ENCODE assay signal across 23 cellular contexts in genomic region chr4:156939151-156939550, GRCh38. TPM values are rescaled to one million over a fixed set of nuclear protein-coding genes. Genes with fewer than 3 reads are reported as not detected.
DNase-seq lines count a peak whose midpoint lies in the region; FAIRE-seq and TF ChIP-seq lines count a peak whose summit lies in the region.
"Had no signal": no experiment of that assay in that cellular context is flagged by ENCODE, and none has a peak within 500 bp of the region (broad histone marks: within the 10 kb centered on the region; RNA-seq: fewer than 3 reads in every experiment).

No MANE protein-coding gene starts in this region.

- in situ Hi-C loops in brain microvascular endothelial cell (cut with HindIII; ENCODE audit: low pct_ligation_motif_present, low sequenced_read_pairs), result no loop called here

- POLR2A ChIA-PET in MCF 10A (lab: Yijun Ruan, JAX), result interaction anchor here (0.6 kb wide), 1 partner anchor 109 kb away, joined by 3 read pairs; no protein-coding TSS in a partner anchor

- peak; percentile 16 for DNase-seq in MCF 10A (ENCODE audit: unreplicated experiment)
- DNase-seq in breast epithelium (ENCODE audit: low spot score in 2 of 2), result no peak
- no peak for DNase-seq in brain microvascular endothelial cell
- no peak for DNase-seq in epithelial cell of prostate (ENCODE audit: low read depth, low spot score)
- DNase-seq in uterus, result no peak
- DNase-seq in kidney tubule cell (ENCODE audit: low spot score), result no peak
- no peak for DNase-seq in GM12892 (ENCODE audit: insufficient read length)
- DNase-seq in mesenteric fat pad (ENCODE audit: low spot score), result no peak
- DNase-seq: 8988T; CD8-positive, alpha-beta memory T cell; GOT3; NCI-H1417; NCI-H187; NCI-H345; NCI-H526; PC-3; RPMI8226; SIG-M5 had no signal

- H3K4me1 ChIP-seq in breast epithelium (no peaks in the 10 kb centered on the region), uterus (no peaks in the 10 kb centered on the region)
- H3K4me1 ChIP-seq: BLaER1 had no signal

- peak overlapping the region; percentile 51 for H3K27ac Mint-ChIP-seq in MCF 10A (ENCODE audit: low read depth, unreplicated experiment)
- H3K27ac Mint-ChIP-seq: CD8-positive, alpha-beta memory T cell had no signal

- H3K4me3 ChIP-seq in breast epithelium (no peak overlapping the region), brain microvascular endothelial cell (ENCODE audit: low read depth, low read length) (no peak overlapping the region), uterus (no peak overlapping the region)
- H3K4me3 ChIP-seq: BLaER1 had no signal

- no peaks in the 10 kb centered on the region for H3K27me3 ChIP-seq in breast epithelium
- H3K27me3 ChIP-seq in brain microvascular endothelial cell (replicated peaks), result no peaks in the 10 kb centered on the region
- no peaks in the 10 kb centered on the region for H3K27me3 ChIP-seq in uterus
- H3K27me3 ChIP-seq: BLaER1 had no signal

- peaks cover 6% of the 10 kb centered on the region for H3K36me3 Mint-ChIP-seq in MCF 10A (ENCODE audit: insufficient read depth, unreplicated experiment)
- H3K36me3 Mint-ChIP-seq: CD8-positive, alpha-beta memory T cell had no signal

- H3K4me1 Mint-ChIP-seq in MCF 10A (ENCODE audit: insufficient read depth, unreplicated experiment), result peaks cover 27% of the 10 kb centered on the region
- H3K4me1 Mint-ChIP-seq: CD8-positive, alpha-beta memory T cell had no signal

- intact Hi-C loops in MCF 10A (cut with micrococcal nuclease), result no loop called here
- intact Hi-C loops in breast epithelium (cut with DNase I; ENCODE audit: low total_unique reads), result no loop called here
- intact Hi-C loops in uterus (cut with DNase I; ENCODE audit: low total_unique reads), result no loop called here

- no peak for FAIRE-seq in GM12892 (lab: Jason Lieb, UNC)
- FAIRE-seq: D721Med, GM12891, GM18507 had no signal

- H3K36me3 ChIP-seq in breast epithelium (no peaks in the 10 kb centered on the region), brain microvascular endothelial cell (replicated peaks) (no peaks in the 10 kb centered on the region), uterus (no peaks in the 10 kb centered on the region)
- H3K36me3 ChIP-seq: BLaER1 had no signal

- no peaks in the 10 kb centered on the region for H3K9me3 Mint-ChIP-seq in MCF 10A (ENCODE audit: unreplicated experiment)

- H3K27me3 Mint-ChIP-seq in MCF 10A (ENCODE audit: insufficient read depth, unreplicated experiment), result no peaks in the 10 kb centered on the region
- H3K27me3 Mint-ChIP-seq: CD8-positive, alpha-beta memory T cell had no signal

- TF ChIP-seq POLR2A in breast epithelium (IDR thresholded peaks at IDR 0.05), result no peak
- no peak for TF ChIP-seq POLR2A in uterus (IDR thresholded peaks at IDR 0.05)
- no peak for TF ChIP-seq POLR2A in GM12892 (IDR thresholded peaks at IDR 0.05; ENCODE audit: low read depth, low read length)

- CTCF ChIA-PET in MCF 10A (lab: Yijun Ruan, JAX), result no interaction called here

- H3K27ac ChIP-seq in breast epithelium, result no peak overlapping the region
- peak overlapping the region; percentile 21 for H3K27ac ChIP-seq in brain microvascular endothelial cell
- peak overlapping the region; percentile 72 for H3K27ac ChIP-seq in epithelial cell of prostate
- H3K27ac ChIP-seq in uterus, result peak overlapping the region; percentile 43 to 47
- H3K27ac ChIP-seq: BLaER1, KMS-11 had no signal

- TSS peak; percentile 64 for BruUV-seq in MCF 10A (replicated peaks; lab: Mats Ljungman, UMichigan)

- no peak overlapping the region for H3K4me3 Mint-ChIP-seq in MCF 10A (ENCODE audit: unreplicated experiment)
- H3K4me3 Mint-ChIP-seq: CD8-positive, alpha-beta memory T cell had no signal

- H3K9me3 ChIP-seq in breast epithelium, result no peaks in the 10 kb centered on the region
- H3K9me3 ChIP-seq in uterus, result no peaks in the 10 kb centered on the region
- H3K9me3 ChIP-seq: BLaER1 had no signal

- TF ChIP-seq CTCF in MCF 10A (IDR thresholded peaks at IDR 0.05; ENCODE audit: unreplicated experiment) (no peak), breast epithelium (IDR thresholded peaks at IDR 0.05) (no peak), brain microvascular endothelial cell (IDR thresholded peaks at IDR 0.05; ENCODE audit: low read depth, low read length, missing control alignments) (no peak), uterus (IDR thresholded peaks at IDR 0.05) (no peak)

RNA-seq across cellular contexts. Expression of gene PDGFC, which starts 32.4 kb away (rescaled TPM):
- total RNA-seq in MCF 10A (2022) (74.8 and 83.7 TPM in 2 replicates), breast epithelium (10 to 100 TPM; 32.4 to 59.7 (median 54.4) TPM), uterus (100 to 1,000 TPM in 1 of 4 donors, 10 to 100 TPM in 3; 22.5 to 103 (median 70.2) TPM), mesenteric fat pad (26.8 TPM)
- not detected for polyA plus RNA-seq in GM12892 (2012; ENCODE audit: missing spikeins)
- polyA plus RNA-seq: CD8-positive, alpha-beta memory T cell had no signal

Comparison
In these comparisons a context has a peak if more than half of its experiments do, and no peak if none do; other contexts are left out.
1. H3K27ac ChIP-seq: peak in brain microvascular endothelial cell (single experiment), epithelial cell of prostate (single experiment) and uterus (2 of 2); none in breast epithelium (0 of 2).